1 cellular context compared by ENCODE assay signal in genomic region chr13:72781461-72782439, GRCh38.
TF ChIP-seq lines count a peak whose summit lies in the region.

Gene DIS3 (minus strand): TSS chr13:72781900. CDS start chr13:72781832, 68 bp downstream.
Gene PIBF1 (plus strand): TSS chr13:72782133. CDS start chr13:72783470, 1,337 bp downstream.

TF ChIP-seq in WTC11, 78 proteins besides CTCF, POLR2A, EP300 and RAD21 (continued from another document):
- TF ChIP-seq ERG (CRISPR knock-in tag; IDR thresholded peaks at IDR 0.05), result no peak
- peak; percentile 57; the same call in 1 of the 2 replicates for TF ChIP-seq HMGXB4 (CRISPR knock-in tag; IDR thresholded peaks at IDR 0.05)
- TF ChIP-seq TP53 (CRISPR knock-in tag; IDR thresholded peaks at IDR 0.05), result no peak
- TF ChIP-seq ZNF512 (CRISPR knock-in tag; IDR thresholded peaks at IDR 0.05; ENCODE audit: borderline replicate concordance), result no peak
- no peak for TF ChIP-seq HMGA2 (CRISPR knock-in tag; IDR thresholded peaks at IDR 0.05)
- no peak for TF ChIP-seq E2F4 (CRISPR knock-in tag; IDR thresholded peaks at IDR 0.05; ENCODE audit: borderline replicate concordance, low read depth)
- TF ChIP-seq ZNF416 (CRISPR knock-in tag; IDR thresholded peaks at IDR 0.05), result no peak
- peak; percentile 76 for TF ChIP-seq MAX (CRISPR knock-in tag; IDR thresholded peaks at IDR 0.05)
- TF ChIP-seq NFATC4 (CRISPR knock-in tag; IDR thresholded peaks at IDR 0.05), result no peak
- TF ChIP-seq E2F5 (CRISPR knock-in tag; IDR thresholded peaks at IDR 0.05), result no peak
- TF ChIP-seq USF1 (CRISPR knock-in tag; IDR thresholded peaks at IDR 0.05), result peak; percentile 53; the same call in 1 of the 2 replicates
- peak; percentile 75 for TF ChIP-seq SP1 (CRISPR knock-in tag; conservative IDR thresholded peaks at IDR 0.05)
- TF ChIP-seq OVOL2 (CRISPR knock-in tag; IDR thresholded peaks at IDR 0.05; ENCODE audit: borderline replicate concordance), result no peak
- no peak for TF ChIP-seq SMAD4 (CRISPR knock-in tag; IDR thresholded peaks at IDR 0.05)
- peak; percentile 52; the same call in 1 of the 2 replicates for TF ChIP-seq GABPB1 (CRISPR knock-in tag; IDR thresholded peaks at IDR 0.05)
- peak; percentile 52; the same call in 1 of the 2 replicates for TF ChIP-seq NFYB (CRISPR knock-in tag; conservative IDR thresholded peaks at IDR 0.05; ENCODE audit: low read depth)
- no peak for TF ChIP-seq ZNF425 (CRISPR knock-in tag; conservative IDR thresholded peaks at IDR 0.05)
- no peak for TF ChIP-seq ZBTB43 (CRISPR knock-in tag; IDR thresholded peaks at IDR 0.05)
- TF ChIP-seq FOXK1 (CRISPR knock-in tag; IDR thresholded peaks at IDR 0.05), result peak; percentile 97
- no peak for TF ChIP-seq ZNF138 (CRISPR knock-in tag; conservative IDR thresholded peaks at IDR 0.05)
- no peak for TF ChIP-seq EMX1 (CRISPR knock-in tag; IDR thresholded peaks at IDR 0.05)
